ENCODE assay signal across 8 cellular contexts in the genomic region with DNA sequence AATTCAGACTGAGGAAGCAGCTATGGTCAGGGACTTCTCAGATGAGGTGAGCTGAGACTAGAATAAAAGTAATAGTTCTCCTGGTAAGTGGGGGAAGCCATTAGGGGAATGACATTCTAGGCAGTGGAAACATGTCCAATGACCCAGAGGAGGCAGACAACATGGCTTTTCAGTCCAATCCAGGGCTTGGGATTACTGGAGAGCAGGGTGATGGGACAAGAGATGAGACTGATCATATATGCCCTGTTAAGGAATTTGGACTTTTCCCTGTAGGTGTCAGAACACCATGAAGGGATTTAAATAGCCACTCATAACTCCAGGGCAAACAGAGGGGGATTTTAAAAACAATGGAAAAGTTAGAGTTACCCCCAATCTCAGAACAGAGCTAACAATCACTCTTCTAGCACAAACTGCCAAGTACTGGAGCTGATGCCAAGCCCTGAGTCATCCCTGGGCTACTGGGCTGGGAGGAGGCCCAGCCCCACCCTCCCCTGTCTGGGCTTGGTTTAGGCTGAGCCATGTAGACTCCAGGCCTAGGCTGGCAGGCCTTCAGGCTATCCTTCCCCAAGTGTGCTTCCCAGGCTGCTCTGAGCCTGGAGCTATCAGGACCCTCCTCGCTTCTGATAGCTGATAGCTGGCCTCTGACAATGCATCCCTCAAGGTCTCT. TPM values are rescaled to one million over a fixed set of nuclear protein-coding genes. Genes with fewer than 3 reads are reported as not detected.
DNase-seq lines count a peak whose midpoint lies in the region; ATAC-seq and TF ChIP-seq lines count a peak whose summit lies in the region.

No MANE protein-coding gene starts in this region.

- intact Hi-C loops in lower lobe of right lung (cut with DNase I) = no loop called here
- intact Hi-C loops in Caco-2 (cut with micrococcal nuclease; ENCODE audit: unreplicated experiment) = no loop called here

- no peaks in the 10 kb centered on the region for H3K9me3 Mint-ChIP-seq in Caco-2 (ENCODE audit: unreplicated experiment)

- ATAC-seq in lower lobe of right lung (peak; percentile 94 to 97), upper lobe of left lung (ENCODE audit: low FRiP score in 2 of 2) (peak; percentile 91 to 97), GM21381 (IDR thresholded peaks at IDR 0.05; ENCODE audit: unreplicated experiment) (no peak), GM19328 (IDR thresholded peaks at IDR 0.05; ENCODE audit: unreplicated experiment) (no peak)

- POLR2A ChIA-PET in AG04450 (lab: Yijun Ruan, JAX) (interaction anchor here (1.0 kb wide), 1 partner anchor 24 kb away, joined by 4 read pairs; no protein-coding TSS in a partner anchor), Caco-2 (lab: Charles Lee) (no interaction called here)

- CTCF ChIA-PET in AG04450 (lab: Charles Lee) (interaction anchor here (0.7 to 1.7 kb wide), 3 partner anchors 24 to 59 kb away, joined by 3 to 4 read pairs (median 4); no protein-coding TSS in a partner anchor), Caco-2 (lab: Charles Lee) (no interaction called here)

- H3K27me3 Mint-ChIP-seq in Caco-2 (ENCODE audit: insufficient read depth, unreplicated experiment) = no peaks in the 10 kb centered on the region

- H3K4me3 ChIP-seq in AG04450 (ENCODE audit: low read depth, low read length) (no peak overlapping the region), lower lobe of right lung (no peak overlapping the region), upper lobe of left lung (no peak overlapping the region), Caco-2 (ENCODE audit: low read depth, low read length) (no peak overlapping the region)

- no peaks in the 10 kb centered on the region for H3K36me3 Mint-ChIP-seq in Caco-2 (ENCODE audit: insufficient read depth, unreplicated experiment)

- H3K36me3 ChIP-seq in lower lobe of right lung = no peaks in the 10 kb centered on the region
- no peaks in the 10 kb centered on the region for H3K36me3 ChIP-seq in upper lobe of left lung
- H3K36me3 ChIP-seq in Caco-2 (ENCODE audit: control insufficient read depth, insufficient read depth, low read length) = no peaks in the 10 kb centered on the region

- no peak for TF ChIP-seq POLR2A in upper lobe of left lung (IDR thresholded peaks at IDR 0.05)

- H3K9me3 ChIP-seq in AG04450 (ENCODE audit: control insufficient read depth, insufficient read depth, low read length) (no peaks in the 10 kb centered on the region), lower lobe of right lung (no peaks in the 10 kb centered on the region), upper lobe of left lung (no peaks in the 10 kb centered on the region), Caco-2 (no peaks in the 10 kb centered on the region)

- no peak for TF ChIP-seq EP300 in upper lobe of left lung (IDR thresholded peaks at IDR 0.05)

- WGBS in upper lobe of left lung, 2 donors = 31% methylated on average over 1 of the region's 1 CpG; no CpG with 5 or more reads in 1 of the 2 donors

- no peak overlapping the region for H3K27ac ChIP-seq in AG04450 (ENCODE audit: low read depth, low read length)
- H3K27ac ChIP-seq in caudate nucleus (ENCODE audit: low read depth, low read length) = peak overlapping the region; percentile 30
- H3K27ac ChIP-seq in lower lobe of right lung = peak overlapping the region; percentile 31
- peak overlapping the region; percentile 58 to 77 (median 71) for H3K27ac ChIP-seq in upper lobe of left lung

- DNase-seq in AG04450 (ENCODE audit: low read depth, low spot score) = peak; percentile 33
- DNase-seq in LoVo (ENCODE audit: low spot score) = peak; percentile 47
- DNase-seq in caudate nucleus (lab: John Stamatoyannopoulos, UW) = peak in 53 of 61 donors; percentile 0 to 52 (median 8)
- DNase-seq in lower lobe of right lung = peak; percentile 78
- DNase-seq in upper lobe of left lung = peak in 1 of 2 donors; percentile 93
- DNase-seq in Caco-2 = no peak

- BruUV-seq in Caco-2 (replicated peaks; lab: Mats Ljungman, UMichigan) = no TSS peak

- H3K4me1 Mint-ChIP-seq in Caco-2 (ENCODE audit: low read depth, unreplicated experiment) = no peaks in the 10 kb centered on the region

- H3K4me1 ChIP-seq in lower lobe of right lung (peaks cover 20% of the 10 kb centered on the region), upper lobe of left lung (peaks cover 17 to 31% (median 26%) of the 10 kb centered on the region in 4 donors), Caco-2 (no peaks in the 10 kb centered on the region)

- no peaks in the 10 kb centered on the region for H3K27me3 ChIP-seq in AG04450 (ENCODE audit: control insufficient read depth, insufficient read depth, low read length)
- H3K27me3 ChIP-seq in lower lobe of right lung (ENCODE audit: low read depth) = no peaks in the 10 kb centered on the region
- H3K27me3 ChIP-seq in upper lobe of left lung = no peaks in the 10 kb centered on the region
- H3K27me3 ChIP-seq in Caco-2 (replicated peaks; ENCODE audit: control insufficient read depth, insufficient read depth, low read length) = no peaks in the 10 kb centered on the region

- TF ChIP-seq CTCF in AG04450 (IDR thresholded peaks at IDR 0.05; ENCODE audit: low read depth, low read length) = no peak
- TF ChIP-seq CTCF in lower lobe of right lung (IDR thresholded peaks at IDR 0.05) = no peak
- TF ChIP-seq CTCF in upper lobe of left lung (IDR thresholded peaks at IDR 0.05) = no peak
- no peak for TF ChIP-seq CTCF in Caco-2 (IDR thresholded peaks at IDR 0.05; ENCODE audit: insufficient read depth in 1 of 2, low read depth in 1 of 2, low read length in 1 of 2, severe bottlenecking in 1 of 2, unreplicated experiment in 1 of 2)

- H3K4me3 Mint-ChIP-seq in Caco-2 (ENCODE audit: unreplicated experiment) = no peak overlapping the region

- no peak overlapping the region for H3K27ac Mint-ChIP-seq in Caco-2 (ENCODE audit: unreplicated experiment)

RNA-seq across cellular contexts. Expression of a gene that starts 22.7 kb away (rescaled TPM):
- polyA plus RNA-seq in AG04450 (2011; rRNA removed) = 484 and 493 TPM in 2 replicates
- polyA minus RNA-seq in AG04450 (2011; rRNA and poly(A)+ RNA removed) = 464 and 491 TPM in 2 replicates
- 419 TPM for total RNA-seq in lower lobe of right lung
- 100 to 1,000 TPM; 160 to 508 (median 380) TPM for total RNA-seq in upper lobe of left lung
- 0.07 and 0.23 TPM in 2 replicates for total RNA-seq in Caco-2 (2022)

Comparison
In these comparisons a context has a peak if more than half of its experiments do, and no peak if none do; other contexts are left out.
1. DNase-seq: peak in AG04450 (single experiment), LoVo (single experiment), caudate nucleus (53 of 61) and lower lobe of right lung (single experiment); none in Caco-2 (0 of 2).
2. ATAC-seq: peak in lower lobe of right lung (2 of 2) and upper lobe of left lung (2 of 2); none in GM21381 (single experiment) and GM19328 (single experiment).
3. RNA of a gene that starts 22.7 kb away (total RNA-seq): 160 to 508 TPM in upper lobe of left lung and 419 TPM in lower lobe of right lung (single experiment); 0.07 to 0.23 TPM in Caco-2; every median in the first group is over 100 times any median in the second.